In the genomic region with DNA sequence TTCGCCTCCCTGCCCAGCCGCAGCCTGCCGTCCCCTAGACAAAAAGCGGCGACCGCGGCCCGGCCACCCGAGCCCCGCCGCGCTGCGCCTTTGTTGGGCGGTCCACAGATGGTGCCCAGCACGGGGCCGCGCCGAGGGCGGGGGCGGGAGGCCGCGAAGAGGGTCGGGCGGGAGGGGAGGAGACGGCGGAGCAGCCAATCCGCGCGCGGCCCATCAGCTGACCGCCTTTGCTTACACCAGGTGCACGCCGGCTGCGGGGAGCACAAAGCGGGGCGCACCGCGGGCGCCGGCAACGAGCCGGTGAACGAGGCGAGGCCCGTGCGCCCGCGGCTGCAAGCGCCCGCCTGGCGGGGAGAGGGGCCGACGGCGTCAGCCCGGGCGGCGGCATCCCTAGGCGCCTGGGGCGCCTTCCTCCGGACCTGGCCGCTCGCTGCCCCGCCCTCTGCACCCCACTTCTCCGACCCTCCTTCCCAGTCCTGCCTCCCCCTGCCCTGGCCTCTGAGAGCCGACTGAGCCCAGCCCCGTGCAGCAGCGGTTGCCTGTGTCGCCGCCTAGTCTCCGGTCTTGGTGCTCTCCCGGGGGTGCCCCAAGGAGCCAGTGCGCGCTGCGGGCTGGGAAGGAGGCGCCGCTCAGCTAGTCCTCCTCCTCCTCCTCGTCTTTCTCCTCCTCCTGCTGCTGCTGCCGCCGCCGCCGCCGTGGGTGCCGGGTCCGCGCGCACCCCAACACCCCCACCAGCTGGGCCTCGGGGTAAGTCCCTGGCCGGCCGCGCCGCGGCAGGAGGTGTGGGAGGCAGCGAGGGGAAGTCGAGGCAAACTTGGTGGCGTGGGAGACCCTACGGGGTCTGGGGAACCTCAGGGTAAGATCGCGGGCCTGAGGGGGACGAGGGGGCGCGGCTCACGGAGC, we compare ENCODE assay signal across 8 cellular contexts.
DNase-seq lines count a peak whose midpoint lies in the region; ATAC-seq and TF ChIP-seq lines count a peak whose summit lies in the region.

A gene (plus strand): TSS at position 259 of the 903 bp plus-strand sequence. CDS start 45,211 bp downstream, outside the sequence.

- no peaks in the 10 kb centered on the region for H3K79me2 ChIP-seq in MM.1S (ENCODE audit: low read length)

- H3K4me2 ChIP-seq in MM.1S (ENCODE audit: low read depth, low read length) = peak within 1 kb of the TSS; percentile 90

- H3K27ac Mint-ChIP-seq in stimulated activated memory B cell treated with anti-CD40 and anti-IgM and Interleukin-4, amounts not matched to agents 10 μg/mL and 1 μg/mL and 100 μg/mL, for 72 hours = peak within 1 kb of the TSS; percentile 81

- peaks cover 1% of the 10 kb centered on the region for H3K9me3 Mint-ChIP-seq in stimulated activated memory B cell treated with anti-CD40 and anti-IgM and Interleukin-4, amounts not matched to agents 10 μg/mL and 1 μg/mL and 100 μg/mL, for 72 hours

- peaks cover 12% of the 10 kb centered on the region for H3K27me3 Mint-ChIP-seq in stimulated activated memory B cell treated with anti-CD40 and anti-IgM and Interleukin-4, amounts not matched to agents 10 μg/mL and 1 μg/mL and 100 μg/mL, for 72 hours

- H3K27me3 ChIP-seq in MM.1S (replicated peaks; ENCODE audit: insufficient read depth, low read length) (no peaks in the 10 kb centered on the region), muscle layer of colon (ENCODE audit: control insufficient read depth in 1 of 2, insufficient read depth in 2 of 2, low read length in 2 of 2) (peaks cover 3 to 27% of the 10 kb centered on the region in 2 donors)

- no peaks in the 10 kb centered on the region for H4K20me1 ChIP-seq in MM.1S (ENCODE audit: insufficient read depth, low read length)

- H3K9me2 ChIP-seq in MM.1S (replicated peaks; ENCODE audit: insufficient read depth, low read length) = no peaks in the 10 kb centered on the region

- H3K9ac ChIP-seq in MM.1S (ENCODE audit: low read length) (peak within 1 kb of the TSS; percentile 72), muscle layer of colon (ENCODE audit: low read length) (no peak within 1 kb of the TSS)

- peaks cover 7% of the 10 kb centered on the region; the same call in 1 of the 2 replicates for H3F3A ChIP-seq in MM.1S (ENCODE audit: insufficient read depth, low read length)

- H3K36me3 ChIP-seq in MM.1S (replicated peaks; ENCODE audit: insufficient read depth, low read length) (no peaks in the 10 kb centered on the region), muscle layer of colon (ENCODE audit: insufficient read depth, low read length) (no peaks in the 10 kb centered on the region)

- H3K27ac ChIP-seq in MM.1S (ENCODE audit: low read length) (peak within 1 kb of the TSS; percentile 71; the same call in 1 of the 2 replicates), muscle layer of colon (ENCODE audit: low read depth, low read length) (no peak within 1 kb of the TSS)

- peak; percentile 37 for ATAC-seq in GM19025 (IDR thresholded peaks at IDR 0.05; ENCODE audit: low read depth, unreplicated experiment)
- peak; percentile 90 for ATAC-seq in stimulated activated memory B cell treated with anti-CD40 and anti-IgM and Interleukin-4, amounts not matched to agents 10 μg/mL and 1 μg/mL and 100 μg/mL, for 72 hours

- H3K36me3 Mint-ChIP-seq in stimulated activated memory B cell treated with anti-CD40 and anti-IgM and Interleukin-4, amounts not matched to agents 10 μg/mL and 1 μg/mL and 100 μg/mL, for 72 hours = peaks cover 3% of the 10 kb centered on the region

- peak within 1 kb of the TSS; percentile 93 for H2AFZ ChIP-seq in MM.1S (ENCODE audit: low read length)

- peaks cover 31% of the 10 kb centered on the region for H3K4me1 Mint-ChIP-seq in stimulated activated memory B cell treated with anti-CD40 and anti-IgM and Interleukin-4, amounts not matched to agents 10 μg/mL and 1 μg/mL and 100 μg/mL, for 72 hours

- TF ChIP-seq CTCF in MM.1S (IDR thresholded peaks at IDR 0.05; ENCODE audit: low read length) (peak; percentile 7; the same call in 1 of the 2 replicates), epithelial cell of esophagus (IDR thresholded peaks at IDR 0.05; ENCODE audit: insufficient read depth, low read depth, low read length, missing control alignments) (no peak)

- H3K4me3 Mint-ChIP-seq in stimulated activated memory B cell treated with anti-CD40 and anti-IgM and Interleukin-4, amounts not matched to agents 10 μg/mL and 1 μg/mL and 100 μg/mL, for 72 hours = peak within 1 kb of the TSS; percentile 93

- DNase-seq in MM.1S (peak; percentile 91), epithelial cell of esophagus (ENCODE audit: low read depth) (peak; percentile 14), EL (no peak), HCEC 1CT (no peak)
- DNase-seq in activated CD8-positive, alpha-beta memory T cell treated with anti-CD3 and anti-CD28 coated beads for 24 hours = peak; percentile 83

- H3K4me3 ChIP-seq in MM.1S (ENCODE audit: low read length) (peak within 1 kb of the TSS; percentile 88), epithelial cell of esophagus (ENCODE audit: low read length) (peak within 1 kb of the TSS; percentile 31), muscle layer of colon (ENCODE audit: low read depth in 1 of 2, low read length in 2 of 2) (peak within 1 kb of the TSS; percentile 45 to 57)

- no peaks in the 10 kb centered on the region for H3K4me1 ChIP-seq in MM.1S (ENCODE audit: low read length)
- H3K4me1 ChIP-seq in muscle layer of colon (ENCODE audit: insufficient read depth, low read length) = peaks cover 11% of the 10 kb centered on the region

- no peaks in the 10 kb centered on the region for H3K9me3 ChIP-seq in MM.1S (replicated peaks; ENCODE audit: insufficient read depth, low read length)
- no peaks in the 10 kb centered on the region for H3K9me3 ChIP-seq in muscle layer of colon (ENCODE audit: low read length)

Comparison
In these comparisons a context has a peak if more than half of its experiments do, and no peak if none do; other contexts are left out.
1. DNase-seq: peak in MM.1S (single experiment), activated CD8-positive, alpha-beta memory T cell treated with anti-CD3 and anti-CD28 coated beads for 24 hours (single experiment) and epithelial cell of esophagus (single experiment); none in EL (single experiment) and HCEC 1CT (single experiment).
2. H3K4me3 ChIP-seq: peak in every context shown above with its lines; median percentile 88 in MM.1S; 51 in muscle layer of colon; 31 in epithelial cell of esophagus.